2 cellular contexts compared by ENCODE assay signal in genomic region chr4:184384056-184384809, GRCh38.
TF ChIP-seq lines count a peak whose summit lies in the region.

No MANE protein-coding gene starts in this region.

TF ChIP-seq in GM12878, 131 proteins besides CTCF, POLR2A, EP300 and RAD21 (continued from another document and continues in another):
- TF ChIP-seq ZNF687 (IDR thresholded peaks at IDR 0.05) (peak; percentile 39; the same call in 1 of the 2 replicates), REST (IDR thresholded peaks at IDR 0.05; ENCODE audit: low read depth, low read length) (no peak), RB1 (IDR thresholded peaks at IDR 0.05; ENCODE audit: borderline replicate concordance) (no peak), CBX3 (IDR thresholded peaks at IDR 0.05; ENCODE audit: borderline replicate concordance, low read depth) (no peak), IKZF1 (conservative IDR thresholded peaks at IDR 0.05) (peak; percentile 96), EGR1 (IDR thresholded peaks at IDR 0.05; ENCODE audit: borderline replicate concordance in 1 of 2, low read depth in 2 of 2, low read length in 2 of 2) (peak in 1 of 2 experiments; percentile 72; a peak in 2 of 3 replicates), PAX8 (IDR thresholded peaks at IDR 0.05) (no peak), RELA (IDR thresholded peaks at IDR 0.05; ENCODE audit: borderline replicate concordance, partially characterized antibody) (no peak), FOS (IDR thresholded peaks at IDR 0.05; ENCODE audit: borderline replicate concordance, extremely low read depth, insufficient read length) (no peak), BHLHE40 (IDR thresholded peaks at IDR 0.05; ENCODE audit: borderline replicate concordance in 1 of 2, low read depth in 2 of 2, low read length in 1 of 2) (peak in 1 of 2 experiments; percentile 35; a peak in 2 of 4 replicates), RCOR1 (conservative IDR thresholded peaks at IDR 0.05; ENCODE audit: low read depth, low read length) (no peak), GATAD2B (conservative IDR thresholded peaks at IDR 0.05; ENCODE audit: low read depth) (peak; percentile 61; the same call in 1 of the 2 replicates), CBFB (IDR thresholded peaks at IDR 0.05; ENCODE audit: low read depth) (peak; percentile 94), SMARCA5 (IDR thresholded peaks at IDR 0.05) (peak; percentile 55), SREBF2 (IDR thresholded peaks at IDR 0.05; ENCODE audit: low read length) (no peak), ZNF217 (IDR thresholded peaks at IDR 0.05) (0 out of 2 replicates have a peak, but pooled peaks have one; percentile 24), ZNF24 (IDR thresholded peaks at IDR 0.05) (no peak), NKRF (conservative IDR thresholded peaks at IDR 0.05) (no peak), ESRRA (IDR thresholded peaks at IDR 0.05; ENCODE audit: low read length) (no peak)

TF ChIP-seq in HepG2, 621 proteins besides CTCF, POLR2A, EP300 and RAD21 (continued from another document and continues in another):
- TF ChIP-seq PHF20 (CRISPR knock-in tag; IDR thresholded peaks at IDR 0.05) = 0 out of 2 replicates have a peak, but pooled peaks have one; percentile 43
- peak; percentile 48; the same call in 1 of the 2 replicates for TF ChIP-seq ZGPAT (CRISPR knock-in tag; IDR thresholded peaks at IDR 0.05)
- TF ChIP-seq TSC22D2 (CRISPR knock-in tag; IDR thresholded peaks at IDR 0.05; ENCODE audit: borderline replicate concordance) = 0 out of 2 replicates have a peak, but pooled peaks have one; percentile 26
- TF ChIP-seq ZNF263 (CRISPR knock-in tag; IDR thresholded peaks at IDR 0.05) = no peak
- peak; percentile 71 for TF ChIP-seq HMG20A (CRISPR knock-in tag; IDR thresholded peaks at IDR 0.05; ENCODE audit: borderline replicate concordance)
- TF ChIP-seq HNRNPL (IDR thresholded peaks at IDR 0.05; ENCODE audit: low read depth, low read length) = no peak
- TF ChIP-seq NONO (IDR thresholded peaks at IDR 0.05) = no peak
- peak; percentile 75 for TF ChIP-seq NONO (CRISPR knock-in tag; conservative IDR thresholded peaks at IDR 0.05)
- TF ChIP-seq IRF9 (CRISPR knock-in tag; IDR thresholded peaks at IDR 0.05; ENCODE audit: borderline replicate concordance) = no peak
- peak; percentile 56; the same call in 1 of the 2 replicates for TF ChIP-seq RCOR2 (CRISPR knock-in tag; IDR thresholded peaks at IDR 0.05)
- peak; percentile 57; the same call in 1 of the 2 replicates for TF ChIP-seq ZNF124 (CRISPR knock-in tag; IDR thresholded peaks at IDR 0.05)
- TF ChIP-seq FOSL2 (CRISPR knock-in tag; IDR thresholded peaks at IDR 0.05) = peak; percentile 66
- TF ChIP-seq CREB3 (CRISPR knock-in tag; IDR thresholded peaks at IDR 0.05) = no peak
- TF ChIP-seq ZNF44 (CRISPR knock-in tag; IDR thresholded peaks at IDR 0.05) = 0 out of 2 replicates have a peak, but pooled peaks have one; percentile 44
- no peak for TF ChIP-seq ZNF740 (CRISPR knock-in tag; IDR thresholded peaks at IDR 0.05)
- no peak for TF ChIP-seq DDIT3 (CRISPR knock-in tag; IDR thresholded peaks at IDR 0.05)
- peak; percentile 55; the same call in 1 of the 2 replicates for TF ChIP-seq KLF6 (CRISPR knock-in tag; IDR thresholded peaks at IDR 0.05)
- TF ChIP-seq KDM1A (CRISPR knock-in tag; IDR thresholded peaks at IDR 0.05) = 0 out of 2 replicates have a peak, but pooled peaks have one; percentile 40
- TF ChIP-seq PPARG (CRISPR knock-in tag; conservative IDR thresholded peaks at IDR 0.05) = peak; percentile 47; the same call in 1 of the 2 replicates
- peak; percentile 71 for TF ChIP-seq THAP11 (CRISPR knock-in tag; IDR thresholded peaks at IDR 0.05)
- no peak for TF ChIP-seq ZNF781 (CRISPR knock-in tag; IDR thresholded peaks at IDR 0.05; ENCODE audit: borderline replicate concordance, not compliant biosample characterization)
- peak; percentile 58; the same call in 1 of the 2 replicates for TF ChIP-seq CBX5 (CRISPR knock-in tag; IDR thresholded peaks at IDR 0.05; ENCODE audit: borderline replicate concordance)
- TF ChIP-seq ARID5B (CRISPR knock-in tag; IDR thresholded peaks at IDR 0.05) = peak; percentile 89
- peak; percentile 35; the same call in 1 of the 2 replicates for TF ChIP-seq ZNF12 (CRISPR knock-in tag; IDR thresholded peaks at IDR 0.05)
- TF ChIP-seq GMEB1 (CRISPR knock-in tag; IDR thresholded peaks at IDR 0.05; ENCODE audit: borderline replicate concordance) = peak; percentile 9; the same call in 1 of the 2 replicates
- TF ChIP-seq BCL3 (CRISPR knock-in tag; IDR thresholded peaks at IDR 0.05) = peak; percentile 54; the same call in 1 of the 2 replicates
- TF ChIP-seq LBX2 (CRISPR knock-in tag; IDR thresholded peaks at IDR 0.05; ENCODE audit: borderline replicate concordance) = no peak
- TF ChIP-seq TCF7 (IDR thresholded peaks at IDR 0.05; ENCODE audit: low read depth) = peak; percentile 58
- 0 out of 2 replicates have a peak, but pooled peaks have one; percentile 28 for TF ChIP-seq REL (CRISPR knock-in tag; conservative IDR thresholded peaks at IDR 0.05)
- TF ChIP-seq SATB2 (CRISPR knock-in tag; IDR thresholded peaks at IDR 0.05) = peak; percentile 55; the same call in 1 of the 2 replicates
- no peak for TF ChIP-seq ZMYM2 (CRISPR knock-in tag; IDR thresholded peaks at IDR 0.05)
